Comparison of ENCODE assay signal across 1 cellular context in the genomic region with DNA sequence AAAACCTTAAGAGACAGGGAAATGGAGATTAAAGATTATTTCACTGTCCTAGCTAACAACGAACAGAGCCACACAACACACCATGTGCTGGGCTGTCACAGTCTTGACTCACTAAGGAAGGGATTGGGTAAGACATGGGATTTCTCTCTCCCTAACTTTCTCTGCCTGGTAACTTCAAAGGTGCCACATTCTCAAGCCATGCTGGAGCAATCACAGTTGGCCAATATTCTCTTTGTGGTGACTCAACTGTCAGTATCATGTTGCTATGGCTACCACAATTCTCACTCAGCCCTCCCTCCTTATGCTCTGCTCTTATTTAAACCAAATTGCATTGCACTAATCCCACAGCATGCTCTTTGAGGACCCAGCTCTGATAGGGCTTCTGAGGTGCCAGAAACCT.
A peak's percentile ranks its signal among the peaks of the same experiment; 100 is the strongest.
TF ChIP-seq lines count a peak whose summit lies in the region.

No MANE protein-coding gene starts in this region.

TF ChIP-seq in SK-N-SH, 30 proteins besides CTCF, POLR2A, EP300 and RAD21 (continued from another document):
- TF ChIP-seq JUND (IDR thresholded peaks at IDR 0.05) (no peak), FOSL2 (IDR thresholded peaks at IDR 0.05; ENCODE audit: borderline replicate concordance, low read depth) (peak; percentile 52; the same call in 1 of the 2 replicates), TEAD4 (IDR thresholded peaks at IDR 0.05; ENCODE audit: borderline replicate concordance, insufficient read depth) (no peak), RFX5 (IDR thresholded peaks at IDR 0.05; ENCODE audit: low read length) (peak; percentile 30; the same call in 1 of the 2 replicates), SMC3 (IDR thresholded peaks at IDR 0.05; ENCODE audit: low read depth, low read length) (no peak), RXRA (IDR thresholded peaks at IDR 0.05; ENCODE audit: borderline replicate concordance, low read depth) (no peak), ELF1 (IDR thresholded peaks at IDR 0.05) (no peak), NRF1 (IDR thresholded peaks at IDR 0.05; ENCODE audit: low read depth, low read length) (no peak)
- TF ChIP-seq, protein P1, sequence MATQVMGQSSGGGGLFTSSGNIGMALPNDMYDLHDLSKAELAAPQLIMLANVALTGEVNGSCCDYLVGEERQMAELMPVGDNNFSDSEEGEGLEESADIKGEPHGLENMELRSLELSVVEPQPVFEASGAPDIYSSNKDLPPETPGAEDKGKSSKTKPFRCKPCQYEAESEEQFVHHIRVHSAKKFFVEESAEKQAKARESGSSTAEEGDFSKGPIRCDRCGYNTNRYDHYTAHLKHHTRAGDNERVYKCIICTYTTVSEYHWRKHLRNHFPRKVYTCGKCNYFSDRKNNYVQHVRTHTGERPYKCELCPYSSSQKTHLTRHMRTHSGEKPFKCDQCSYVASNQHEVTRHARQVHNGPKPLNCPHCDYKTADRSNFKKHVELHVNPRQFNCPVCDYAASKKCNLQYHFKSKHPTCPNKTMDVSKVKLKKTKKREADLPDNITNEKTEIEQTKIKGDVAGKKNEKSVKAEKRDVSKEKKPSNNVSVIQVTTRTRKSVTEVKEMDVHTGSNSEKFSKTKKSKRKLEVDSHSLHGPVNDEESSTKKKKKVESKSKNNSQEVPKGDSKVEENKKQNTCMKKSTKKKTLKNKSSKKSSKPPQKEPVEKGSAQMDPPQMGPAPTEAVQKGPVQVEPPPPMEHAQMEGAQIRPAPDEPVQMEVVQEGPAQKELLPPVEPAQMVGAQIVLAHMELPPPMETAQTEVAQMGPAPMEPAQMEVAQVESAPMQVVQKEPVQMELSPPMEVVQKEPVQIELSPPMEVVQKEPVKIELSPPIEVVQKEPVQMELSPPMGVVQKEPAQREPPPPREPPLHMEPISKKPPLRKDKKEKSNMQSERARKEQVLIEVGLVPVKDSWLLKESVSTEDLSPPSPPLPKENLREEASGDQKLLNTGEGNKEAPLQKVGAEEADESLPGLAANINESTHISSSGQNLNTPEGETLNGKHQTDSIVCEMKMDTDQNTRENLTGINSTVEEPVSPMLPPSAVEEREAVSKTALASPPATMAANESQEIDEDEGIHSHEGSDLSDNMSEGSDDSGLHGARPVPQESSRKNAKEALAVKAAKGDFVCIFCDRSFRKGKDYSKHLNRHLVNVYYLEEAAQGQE (IDR thresholded peaks at IDR 0.05; ENCODE audit: low read depth, low read length) = no peak
- TF ChIP-seq, protein P2, sequence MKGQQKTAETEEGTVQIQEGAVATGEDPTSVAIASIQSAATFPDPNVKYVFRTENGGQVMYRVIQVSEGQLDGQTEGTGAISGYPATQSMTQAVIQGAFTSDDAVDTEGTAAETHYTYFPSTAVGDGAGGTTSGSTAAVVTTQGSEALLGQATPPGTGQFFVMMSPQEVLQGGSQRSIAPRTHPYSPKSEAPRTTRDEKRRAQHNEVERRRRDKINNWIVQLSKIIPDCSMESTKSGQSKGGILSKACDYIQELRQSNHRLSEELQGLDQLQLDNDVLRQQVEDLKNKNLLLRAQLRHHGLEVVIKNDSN (IDR thresholded peaks at IDR 0.05; ENCODE audit: borderline replicate concordance, low read depth) = no peak
- TF ChIP-seq, protein P3, sequence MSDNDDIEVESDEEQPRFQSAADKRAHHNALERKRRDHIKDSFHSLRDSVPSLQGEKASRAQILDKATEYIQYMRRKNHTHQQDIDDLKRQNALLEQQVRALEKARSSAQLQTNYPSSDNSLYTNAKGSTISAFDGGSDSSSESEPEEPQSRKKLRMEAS (IDR thresholded peaks at IDR 0.05; ENCODE audit: low read depth) = peak; percentile 83
